Comparison of ENCODE assay signal across 8 cellular contexts in genomic region chr5:56080375-56081052, GRCh38.
DNase-seq lines count a peak whose midpoint lies in the region; ATAC-seq and TF ChIP-seq lines count a peak whose summit lies in the region.

No MANE protein-coding gene starts in this region.

- no peaks in the 10 kb centered on the region for H4K20me1 ChIP-seq in H9 (ENCODE audit: control insufficient read depth, insufficient read depth, insufficient read length)

- peak overlapping the region; percentile 35 for H3K4me3 ChIP-seq in CD4-positive, CD25-positive, alpha-beta regulatory T cell (ENCODE audit: low read depth, low read length)

- H2AFZ ChIP-seq in H9 (ENCODE audit: low read length): no peak overlapping the region

- H3K14ac ChIP-seq in H9 (ENCODE audit: insufficient read depth, low read length): no peak overlapping the region

- no CpG with 5 or more reads among the region's 2 CpGs for WGBS in H9 (ENCODE audit: extremely low coverage, insufficient read length, low lambda C conversion rate)

- CTCF ChIA-PET in activated CD8-positive, alpha-beta T cell treated with anti-CD3 and anti-CD28 coated beads for 36 hours (lab: Charles Lee): interaction anchor here (0.6 kb wide), 1 partner anchor 30 kb away, joined by 3 read pairs; no protein-coding TSS in a partner anchor

- H2BK20ac ChIP-seq in H9 (ENCODE audit: low read depth, low read length, poor library complexity, severe bottlenecking): no peak overlapping the region

- H3K27me3 ChIP-seq in CD4-positive, CD25-positive, alpha-beta regulatory T cell (ENCODE audit: control insufficient read depth, insufficient read depth, low read length): no peaks in the 10 kb centered on the region
- H3K27me3 ChIP-seq in H9 (ENCODE audit: insufficient read depth, low read length): no peaks in the 10 kb centered on the region

- DNase-seq in CD4-positive, CD25-positive, alpha-beta regulatory T cell: no peak
- DNase-seq in activated CD8-positive, alpha-beta T cell treated with anti-CD3 and anti-CD28 coated beads for 36 hours: peak; percentile 46
- DNase-seq in H9: no peak
- DNase-seq in activated CD4-positive, CD25-positive, alpha-beta regulatory T cell treated with anti-CD3 and anti-CD28 coated beads, Interleukin-2, amount 50 U/mL, for 72 hours: no peak
- DNase-seq in foreskin melanocyte: no peak
- no peak for DNase-seq in HT-29 (ENCODE audit: low spot score)

- no peak overlapping the region for H3K18ac ChIP-seq in H9 (ENCODE audit: insufficient read length, low read depth, low read length)

- no peaks in the 10 kb centered on the region for H3K9me3 Mint-ChIP-seq in CD4-positive, CD25-positive, alpha-beta regulatory T cell
- no peaks in the 10 kb centered on the region for H3K9me3 Mint-ChIP-seq in activated CD8-positive, alpha-beta T cell treated with anti-CD3 and anti-CD28 coated beads for 36 hours
- H3K9me3 Mint-ChIP-seq in H9: peaks cover 0 to 5% of the 10 kb centered on the region in 2 experiments; a peak in 3 of 5 replicates

- H4K91ac ChIP-seq in H9 (ENCODE audit: insufficient read length, low read depth, low read length): no peak overlapping the region

- no peak overlapping the region for H2BK12ac ChIP-seq in H9 (ENCODE audit: insufficient read length, low read depth, low read length)

- H3K36me3 Mint-ChIP-seq in CD4-positive, CD25-positive, alpha-beta regulatory T cell: peaks cover 7% of the 10 kb centered on the region
- no peaks in the 10 kb centered on the region for H3K36me3 Mint-ChIP-seq in activated CD8-positive, alpha-beta T cell treated with anti-CD3 and anti-CD28 coated beads for 36 hours (ENCODE audit: low read depth)
- no peaks in the 10 kb centered on the region; a peak in 2 of 7 replicates for H3K36me3 Mint-ChIP-seq in H9 (ENCODE audit: insufficient read depth in 1 of 3, low read depth in 3 of 3)

- no peak overlapping the region for H4K5ac ChIP-seq in H9 (ENCODE audit: insufficient read length, low read depth, low read length)

- peaks cover 22% of the 10 kb centered on the region for H3K4me1 ChIP-seq in CD4-positive, CD25-positive, alpha-beta regulatory T cell (ENCODE audit: control insufficient read depth, insufficient read depth, low read length, poor library complexity, severe bottlenecking)
- no peaks in the 10 kb centered on the region; the same call in 1 of the 2 replicates for H3K4me1 ChIP-seq in H9 (ENCODE audit: insufficient read depth, low read length)

- H3K27ac ChIP-seq in CD4-positive, CD25-positive, alpha-beta regulatory T cell (ENCODE audit: insufficient read depth, low read length, poor library complexity, severe bottlenecking): peak overlapping the region; percentile 21
- no peak overlapping the region for H3K27ac ChIP-seq in H9 (ENCODE audit: insufficient read length, low read depth, low read length)

- H3K4me3 Mint-ChIP-seq in CD4-positive, CD25-positive, alpha-beta regulatory T cell: peak overlapping the region in 3 of 4 donors; percentile 9 to 25 (median 20)
- no peak overlapping the region for H3K4me3 Mint-ChIP-seq in activated CD8-positive, alpha-beta T cell treated with anti-CD3 and anti-CD28 coated beads for 36 hours
- H3K4me3 Mint-ChIP-seq in H9: no peak overlapping the region

- no peaks in the 10 kb centered on the region for H3K27me3 Mint-ChIP-seq in CD4-positive, CD25-positive, alpha-beta regulatory T cell
- peaks cover 2% of the 10 kb centered on the region for H3K27me3 Mint-ChIP-seq in activated CD8-positive, alpha-beta T cell treated with anti-CD3 and anti-CD28 coated beads for 36 hours
- H3K27me3 Mint-ChIP-seq in H9 (ENCODE audit: low read depth): no peaks in the 10 kb centered on the region; the same call in 1 of the 2 replicates

- H3T11ph ChIP-seq in H9 (ENCODE audit: low read length): no peak overlapping the region

- H4K8ac ChIP-seq in H9 (replicated peaks; ENCODE audit: insufficient read length, low read depth, low read length): no peak overlapping the region

- H3K23me2 ChIP-seq in H9 (ENCODE audit: insufficient read length, low read depth, low read length, poor library complexity, severe bottlenecking): no peaks in the 10 kb centered on the region

- peak overlapping the region; percentile 89 to 99 (median 91) for H3K27ac Mint-ChIP-seq in CD4-positive, CD25-positive, alpha-beta regulatory T cell
- peak overlapping the region; percentile 11 for H3K27ac Mint-ChIP-seq in activated CD8-positive, alpha-beta T cell treated with anti-CD3 and anti-CD28 coated beads for 36 hours
- H3K27ac Mint-ChIP-seq in H9: no peak overlapping the region

- ATAC-seq in CD4-positive, CD25-positive, alpha-beta regulatory T cell (ENCODE audit: low read depth in 2 of 2): no peak
- peak; percentile 85 for ATAC-seq in GM18870 (IDR thresholded peaks at IDR 0.05; ENCODE audit: unreplicated experiment)
- peak; percentile 60 for ATAC-seq in HG02938 (IDR thresholded peaks at IDR 0.05; ENCODE audit: unreplicated experiment)
- ATAC-seq in activated CD8-positive, alpha-beta T cell treated with anti-CD3 and anti-CD28 coated beads for 36 hours: peak; percentile 78

- no peak overlapping the region for H2BK120ac ChIP-seq in H9 (ENCODE audit: low read depth, low read length, poor library complexity, severe bottlenecking)

- H3K36me3 ChIP-seq in CD4-positive, CD25-positive, alpha-beta regulatory T cell (ENCODE audit: control insufficient read depth, insufficient read depth, low read length): no peaks in the 10 kb centered on the region

- H3K9ac ChIP-seq in H9 (ENCODE audit: extremely low read depth, insufficient read length, low read length): no peak overlapping the region

- H3K23ac ChIP-seq in H9 (ENCODE audit: insufficient read length, low read depth, low read length): no peak overlapping the region

- no peak overlapping the region for H2BK5ac ChIP-seq in H9 (ENCODE audit: insufficient read length, low read length)

- POLR2A ChIA-PET in activated CD8-positive, alpha-beta T cell treated with anti-CD3 and anti-CD28 coated beads for 36 hours (lab: Charles Lee): interaction anchor here (0.6 to 1.3 kb wide), 2 partner anchors 9 to 133 kb away, joined by 3 to 4 read pairs; no protein-coding TSS in a partner anchor

- no peaks in the 10 kb centered on the region for H3K79me1 ChIP-seq in H9 (ENCODE audit: insufficient read depth, low read depth, low read length, poor library complexity, severe bottlenecking)

- H3K4me2 ChIP-seq in H9 (ENCODE audit: insufficient read depth, insufficient read length, low read length): no peak overlapping the region

- peaks cover 17 to 54% (median 34%) of the 10 kb centered on the region in 4 donors for H3K4me1 Mint-ChIP-seq in CD4-positive, CD25-positive, alpha-beta regulatory T cell
- peaks cover 34% of the 10 kb centered on the region for H3K4me1 Mint-ChIP-seq in activated CD8-positive, alpha-beta T cell treated with anti-CD3 and anti-CD28 coated beads for 36 hours (ENCODE audit: low read depth)
- H3K4me1 Mint-ChIP-seq in H9: peaks cover 5 to 9% of the 10 kb centered on the region in 2 experiments

- intact Hi-C loops in activated CD8-positive, alpha-beta T cell treated with anti-CD3 and anti-CD28 coated beads for 36 hours (cut with micrococcal nuclease): loop anchor here (5.0 kb wide), 1 partner anchor 88 kb away; the partner anchor contains the start of gene IL6ST

- H3K56ac ChIP-seq in H9 (ENCODE audit: insufficient read length, low read depth, low read length): no peak overlapping the region

- no peak overlapping the region for H2BK15ac ChIP-seq in H9 (ENCODE audit: low read depth, low read length)

- TF ChIP-seq CTCF in activated CD8-positive, alpha-beta T cell treated with anti-CD3 and anti-CD28 coated beads for 36 hours (IDR thresholded peaks at IDR 0.05): no peak
- TF ChIP-seq CTCF in H9 (conservative IDR thresholded peaks at IDR 0.05): no peak

- no peaks in the 10 kb centered on the region for H3K79me2 ChIP-seq in H9 (ENCODE audit: insufficient read depth, low read length)

- H2AK5ac ChIP-seq in H9 (ENCODE audit: insufficient read length, low read length): no peak overlapping the region

- H3K9me3 ChIP-seq in CD4-positive, CD25-positive, alpha-beta regulatory T cell (ENCODE audit: control insufficient read depth in 2 of 2, low read length in 2 of 2): no peaks in the 10 kb centered on the region
- no peaks in the 10 kb centered on the region for H3K9me3 ChIP-seq in H9 (ENCODE audit: control insufficient read depth, low read depth, low read length)

- no peak overlapping the region for H3K4ac ChIP-seq in H9 (ENCODE audit: low read depth, low read length)

Comparison
In these comparisons a context has a peak if more than half of its experiments do, and no peak if none do; other contexts are left out.
1. ATAC-seq: peak in GM18870 (single experiment), HG02938 (single experiment) and activated CD8-positive, alpha-beta T cell treated with anti-CD3 and anti-CD28 coated beads for 36 hours (single experiment); none in CD4-positive, CD25-positive, alpha-beta regulatory T cell (0 of 2).
2. H3K27ac Mint-ChIP-seq: peak in CD4-positive, CD25-positive, alpha-beta regulatory T cell (3 of 3) and activated CD8-positive, alpha-beta T cell treated with anti-CD3 and anti-CD28 coated beads for 36 hours (single experiment); none in H9 (0 of 3).
3. H3K4me3 Mint-ChIP-seq: peak in CD4-positive, CD25-positive, alpha-beta regulatory T cell (3 of 4); none in activated CD8-positive, alpha-beta T cell treated with anti-CD3 and anti-CD28 coated beads for 36 hours (single experiment) and H9 (0 of 2).